1 cellular context compared by ENCODE assay signal in the genomic region with DNA sequence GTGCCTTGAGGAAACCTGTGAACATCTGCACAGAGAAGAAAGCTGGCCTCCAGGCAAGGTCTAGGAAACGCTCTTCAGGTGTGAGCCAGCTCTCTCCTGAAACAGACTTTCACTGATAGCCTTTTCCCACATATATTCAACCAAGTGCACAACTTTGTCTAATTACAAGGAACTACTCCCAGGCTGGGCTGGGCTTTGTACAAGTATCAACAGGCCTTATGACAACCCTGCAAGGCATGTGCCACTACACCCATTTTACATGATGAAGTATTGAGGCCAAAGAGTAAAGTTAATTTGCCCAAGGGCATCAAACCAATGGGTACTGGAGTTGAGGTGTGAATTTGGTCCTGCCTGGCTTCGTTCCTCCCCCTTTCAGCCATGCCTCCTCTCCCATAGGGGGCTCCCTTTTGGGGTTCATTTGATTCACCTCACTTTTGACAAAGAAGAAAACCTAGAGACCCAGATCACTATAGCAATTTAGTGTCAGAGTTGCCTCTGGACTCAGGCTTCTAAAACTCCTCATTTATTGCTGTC.
TF ChIP-seq lines count a peak whose summit lies in the region.

No MANE protein-coding gene starts in this region.

TF ChIP-seq in HepG2, 621 proteins besides CTCF, POLR2A, EP300 and RAD21:
- TF ChIP-seq ZNF629 (CRISPR knock-in tag; conservative IDR thresholded peaks at IDR 0.05), result peak; percentile 28; the same call in 1 of the 2 replicates
- TF ChIP-seq, protein P1, sequence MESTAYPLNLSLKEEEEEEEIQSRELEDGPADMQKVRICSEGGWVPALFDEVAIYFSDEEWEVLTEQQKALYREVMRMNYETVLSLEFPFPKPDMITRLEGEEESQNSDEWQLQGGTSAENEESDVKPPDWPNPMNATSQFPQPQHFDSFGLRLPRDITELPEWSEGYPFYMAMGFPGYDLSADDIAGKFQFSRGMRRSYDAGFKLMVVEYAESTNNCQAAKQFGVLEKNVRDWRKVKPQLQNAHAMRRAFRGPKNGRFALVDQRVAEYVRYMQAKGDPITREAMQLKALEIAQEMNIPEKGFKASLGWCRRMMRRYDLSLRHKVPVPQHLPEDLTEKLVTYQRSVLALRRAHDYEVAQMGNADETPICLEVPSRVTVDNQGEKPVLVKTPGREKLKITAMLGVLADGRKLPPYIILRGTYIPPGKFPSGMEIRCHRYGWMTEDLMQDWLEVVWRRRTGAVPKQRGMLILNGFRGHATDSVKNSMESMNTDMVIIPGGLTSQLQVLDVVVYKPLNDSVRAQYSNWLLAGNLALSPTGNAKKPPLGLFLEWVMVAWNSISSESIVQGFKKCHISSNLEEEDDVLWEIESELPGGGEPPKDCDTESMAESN (CRISPR knock-in tag; conservative IDR thresholded peaks at IDR 0.05), result no peak
